17 cellular contexts compared by ENCODE assay signal in genomic region chr6:13451181-13451700, GRCh38. TPM values are rescaled to one million over a fixed set of nuclear protein-coding genes. Genes with fewer than 3 reads are reported as not detected.
DNase-seq lines count a peak whose midpoint lies in the region; ATAC-seq and TF ChIP-seq lines count a peak whose summit lies in the region.
"Had no signal": no experiment of that assay in that cellular context is flagged by ENCODE, and none has a peak within 500 bp of the region (broad histone marks: within the 10 kb centered on the region; RNA-seq: fewer than 3 reads in every experiment).

No MANE protein-coding gene starts in this region.

- ATAC-seq in gastroesophageal sphincter (no peak), upper lobe of right lung (no peak)

- TF ChIP-seq EP300 in gastroesophageal sphincter (IDR thresholded peaks at IDR 0.05): no peak

- H3K9ac ChIP-seq in rectal smooth muscle tissue (ENCODE audit: low read length): no peak overlapping the region

- H3K4me1 ChIP-seq in right atrium auricular region (peaks cover 0 to 89% of the 10 kb centered on the region in 2 donors), gastroesophageal sphincter (peaks cover 10 to 96% (median 25%) of the 10 kb centered on the region in 3 donors), rectal smooth muscle tissue (ENCODE audit: control insufficient read depth, insufficient read depth, low read length) (peaks cover 34% of the 10 kb centered on the region), upper lobe of right lung (peaks cover 58% of the 10 kb centered on the region)
- H3K4me1 ChIP-seq: Caco-2 had no signal

- H3K27ac ChIP-seq in right atrium auricular region (peak overlapping the region; percentile 79 to 86), gastroesophageal sphincter (peak overlapping the region in 3 of 4 donors; percentile 53 to 84 (median 79)), rectal smooth muscle tissue (ENCODE audit: low read depth, low read length) (peak overlapping the region; percentile 75), upper lobe of right lung (peak overlapping the region; percentile 53)
- H3K27ac ChIP-seq: C4-2B had no signal

- H3K36me3 ChIP-seq in right atrium auricular region (peaks cover 9% of the 10 kb centered on the region), gastroesophageal sphincter (peaks cover 0 to 4% of the 10 kb centered on the region in 2 donors), rectal smooth muscle tissue (ENCODE audit: control insufficient read depth, insufficient read depth, low read length) (no peaks in the 10 kb centered on the region), upper lobe of right lung (peaks cover 5% of the 10 kb centered on the region)

- no peak for TF ChIP-seq POLR2A in gastroesophageal sphincter (IDR thresholded peaks at IDR 0.05)

- H3K4me3 ChIP-seq in right atrium auricular region (no peak overlapping the region), gastroesophageal sphincter (no peak overlapping the region), rectal smooth muscle tissue (ENCODE audit: low read length) (no peak overlapping the region), upper lobe of right lung (no peak overlapping the region)

- no peaks in the 10 kb centered on the region for H3K9me3 ChIP-seq in right atrium auricular region
- H3K9me3 ChIP-seq in gastroesophageal sphincter: no peaks in the 10 kb centered on the region
- no peaks in the 10 kb centered on the region for H3K9me3 ChIP-seq in upper lobe of right lung
- H3K9me3 ChIP-seq: Caco-2 had no signal

- WGBS in gastroesophageal sphincter (ENCODE audit: low coverage in 1 of 2), 2 donors: 80 to 100% methylated on average over 1 of the region's 11 CpGs

- no peak for TF ChIP-seq CTCF in right atrium auricular region (IDR thresholded peaks at IDR 0.05)
- TF ChIP-seq CTCF in gastroesophageal sphincter (IDR thresholded peaks at IDR 0.05): no peak
- no peak for TF ChIP-seq CTCF in upper lobe of right lung (IDR thresholded peaks at IDR 0.05)

- no peak for DNase-seq in right atrium auricular region (ENCODE audit: low spot score)
- no peak for DNase-seq in cardiac septum (ENCODE audit: low spot score)
- DNase-seq in upper lobe of right lung: no peak
- no peak for DNase-seq in activated gamma-delta T cell (lab: John Stamatoyannopoulos, UW)
- DNase-seq in NCI-H146 (lab: John Stamatoyannopoulos, UW): no peak
- DNase-seq in HuH-7 (ENCODE audit: low spot score): no peak
- DNase-seq: Caco-2, HCEC 1CT, IMR-90, Kasumi-1, NCI-H1105 treated with DMSO at 0.1 percent for 48 hours, NCI-H1930, NCI-H2171, NCI-H774 had no signal

- H3K27me3 ChIP-seq in right atrium auricular region (no peaks in the 10 kb centered on the region), gastroesophageal sphincter (no peaks in the 10 kb centered on the region), rectal smooth muscle tissue (ENCODE audit: control insufficient read depth, insufficient read depth, low read length) (no peaks in the 10 kb centered on the region), upper lobe of right lung (no peaks in the 10 kb centered on the region)

- intact Hi-C loops in cardiac septum (cut with DNase I): no loop called here
- intact Hi-C loops in upper lobe of right lung (cut with DNase I): no loop called here

RNA-seq across cellular contexts. Expression of gene GFOD1, which starts 36.2 kb away (rescaled TPM):
- total RNA-seq in right atrium auricular region (10 to 100 TPM; 66.2 to 96.3 TPM), cardiac septum (54.0 TPM), gastroesophageal sphincter (10 to 100 TPM; 18.3 to 49.1 (median 29.0) TPM), upper lobe of right lung (33.7 TPM)
